Comparison of ENCODE assay signal across 23 cellular contexts in genomic region chr2:119674711-119675500, GRCh38. TPM values are rescaled to one million over a fixed set of nuclear protein-coding genes. Genes with fewer than 3 reads are reported as not detected.
DNase-seq lines count a peak whose midpoint lies in the region; ATAC-seq and TF ChIP-seq lines count a peak whose summit lies in the region.
"Had no signal": no experiment of that assay in that cellular context is flagged by ENCODE, and none has a peak within 500 bp of the region (broad histone marks: within the 10 kb centered on the region; RNA-seq: fewer than 3 reads in every experiment).

No MANE protein-coding gene starts in this region.

- no TSS peak for BruUV-seq in mammary epithelial cell (replicated peaks; lab: Mats Ljungman, UMichigan)
- BruUV-seq in MCF 10A (replicated peaks; lab: Mats Ljungman, UMichigan) = no TSS peak

- H3K27ac ChIP-seq in mammary epithelial cell (ENCODE audit: insufficient read depth, low read depth, low read length) = no peak overlapping the region
- peak overlapping the region in 1 of 2 donors; percentile 32 for H3K27ac ChIP-seq in aorta (ENCODE audit: low read depth in 1 of 2, low read length in 2 of 2)
- H3K27ac ChIP-seq: HL-60, VCaP had no signal

- no peaks in the 10 kb centered on the region for H3K27me3 ChIP-seq in mammary epithelial cell (ENCODE audit: insufficient read depth, low read length)
- H3K27me3 ChIP-seq in aorta (ENCODE audit: control insufficient read depth in 1 of 2, insufficient read depth in 2 of 2, low read length in 1 of 2) = no peaks in the 10 kb centered on the region
- H3K27me3 ChIP-seq: ascending aorta had no signal

- intact Hi-C loops in mammary epithelial cell (cut with micrococcal nuclease) (no loop called here), MCF 10A (cut with micrococcal nuclease) (no loop called here), aorta (cut with DNase I) (no loop called here)

- CTCF ChIA-PET in mammary epithelial cell (lab: Charles Lee; ENCODE audit: low non-redundant PET) = no interaction called here
- CTCF ChIA-PET in MCF 10A (lab: Yijun Ruan, JAX) = interaction anchor here (0.8 to 1.5 kb wide), 3 partner anchors 14 to 393 kb away, joined by 3 to 4 read pairs (median 3); no protein-coding TSS in a partner anchor

- H3K9me3 ChIP-seq in mammary epithelial cell (replicated peaks; ENCODE audit: insufficient read depth, low read length) (no peaks in the 10 kb centered on the region), aorta (ENCODE audit: control insufficient read depth, low read length) (no peaks in the 10 kb centered on the region)
- H3K9me3 ChIP-seq: ascending aorta had no signal

- no peaks in the 10 kb centered on the region for H4K20me1 ChIP-seq in mammary epithelial cell (ENCODE audit: insufficient read depth, low read length)

- H3K36me3 ChIP-seq in mammary epithelial cell (ENCODE audit: insufficient read depth, low read length) = no peaks in the 10 kb centered on the region
- no peaks in the 10 kb centered on the region for H3K36me3 ChIP-seq in aorta (ENCODE audit: control insufficient read depth in 1 of 2, insufficient read depth in 2 of 2, low read length in 1 of 2)
- H3K36me3 ChIP-seq: ascending aorta had no signal

- peak in 1 of 2 donors; percentile 5 for TF ChIP-seq CTCF in mammary epithelial cell (conservative IDR thresholded peaks at IDR 0.05 in 1 of 2, IDR thresholded peaks at IDR 0.05 in 1 of 2; ENCODE audit: extremely low read depth in 1 of 2, insufficient read depth in 1 of 2, low read depth in 1 of 2, low read length in 2 of 2)
- TF ChIP-seq CTCF in MCF 10A (IDR thresholded peaks at IDR 0.05; ENCODE audit: unreplicated experiment) = no peak
- TF ChIP-seq CTCF in chondrocyte (IDR thresholded peaks at IDR 0.05) = peak; percentile 26

- no peak overlapping the region for H3K27ac Mint-ChIP-seq in MCF 10A (ENCODE audit: low read depth, unreplicated experiment)
- no peak overlapping the region for H3K27ac Mint-ChIP-seq in chondrocyte (ENCODE audit: unreplicated experiment)
- H3K27ac Mint-ChIP-seq: activated CD8-positive, alpha-beta T cell treated with anti-CD3 and anti-CD28 coated beads for 36 hours; activated naive CD4-positive, alpha-beta T cell treated with anti-CD3 and anti-CD28 coated beads for 36 hours; activated T-cell treated with anti-CD3 and anti-CD28 coated beads, Interleukin-2, amount 50 U/mL, for 24 hours; CD4-positive, alpha-beta T cell; effector memory CD8-positive, alpha-beta T cell; HFFc6 had no signal

- DNase-seq in mammary epithelial cell (no peak), MCF 10A (ENCODE audit: unreplicated experiment) (no peak), chondrocyte (ENCODE audit: low spot score) (no peak), occipital lobe (lab: John Stamatoyannopoulos, UW) (peak; percentile 45), aorta (peak in 1 of 2 donors; percentile 75), NCI-H82 treated with DMSO at 0.1 percent for 48 hours (lab: John Stamatoyannopoulos, UW; ENCODE audit: unreplicated experiment) (no peak)
- DNase-seq: activated CD8-positive, alpha-beta T cell treated with anti-CD3 and anti-CD28 coated beads for 36 hours; activated naive CD4-positive, alpha-beta T cell treated with anti-CD3 and anti-CD28 coated beads for 36 hours; activated T-cell treated with anti-CD3 and anti-CD28 coated beads, Interleukin-2, amount 50 U/mL, for 24 hours; CD4-positive, alpha-beta T cell; cerebellar nuclear complex; DMS79 treated with DMSO at 0.1 percent for 48 hours; effector memory CD8-positive, alpha-beta T cell; HFFc6; IMR-90; NCI-H1930; T-helper 1 cell had no signal

- no peak overlapping the region for H3K4me3 Mint-ChIP-seq in MCF 10A (ENCODE audit: unreplicated experiment)
- H3K4me3 Mint-ChIP-seq in chondrocyte (ENCODE audit: unreplicated experiment) = no peak overlapping the region
- H3K4me3 Mint-ChIP-seq: activated CD8-positive, alpha-beta T cell treated with anti-CD3 and anti-CD28 coated beads for 36 hours; activated naive CD4-positive, alpha-beta T cell treated with anti-CD3 and anti-CD28 coated beads for 36 hours; activated T-cell treated with anti-CD3 and anti-CD28 coated beads, Interleukin-2, amount 50 U/mL, for 24 hours; CD4-positive, alpha-beta T cell; effector memory CD8-positive, alpha-beta T cell; HFFc6 had no signal

- H3K4me1 ChIP-seq in mammary epithelial cell (ENCODE audit: insufficient read depth, low read length) (peaks cover 5% of the 10 kb centered on the region), aorta (ENCODE audit: control insufficient read depth in 1 of 2, insufficient read depth in 2 of 2, low read length in 2 of 2) (no peaks in the 10 kb centered on the region)

- in situ Hi-C loops in mammary epithelial cell (cut with MboI; ENCODE audit: low sequenced_read_pairs in 2 of 2) = loop anchor here in 1 of 2 donors (25.0 kb wide), 1 partner anchor 263 kb away; no protein-coding TSS in a partner anchor

- H3K9me3 Mint-ChIP-seq in MCF 10A (ENCODE audit: unreplicated experiment) = no peaks in the 10 kb centered on the region
- no peaks in the 10 kb centered on the region for H3K9me3 Mint-ChIP-seq in chondrocyte (ENCODE audit: low read depth)
- H3K9me3 Mint-ChIP-seq: activated CD8-positive, alpha-beta T cell treated with anti-CD3 and anti-CD28 coated beads for 36 hours; activated naive CD4-positive, alpha-beta T cell treated with anti-CD3 and anti-CD28 coated beads for 36 hours; activated T-cell treated with anti-CD3 and anti-CD28 coated beads, Interleukin-2, amount 50 U/mL, for 24 hours; CD4-positive, alpha-beta T cell; effector memory CD8-positive, alpha-beta T cell; HFFc6 had no signal

- POLR2A ChIA-PET in MCF 10A (lab: Yijun Ruan, JAX) = interaction anchor here (0.7 kb wide), 1 partner anchor 1179 kb away, joined by 5 read pairs; no protein-coding TSS in a partner anchor

- H3K4me1 Mint-ChIP-seq in MCF 10A (ENCODE audit: insufficient read depth, unreplicated experiment) (no peaks in the 10 kb centered on the region), chondrocyte (ENCODE audit: low read depth) (peaks cover 7% of the 10 kb centered on the region)

- H3K36me3 Mint-ChIP-seq in MCF 10A (ENCODE audit: insufficient read depth, unreplicated experiment) (peaks cover 10% of the 10 kb centered on the region), chondrocyte (ENCODE audit: low read depth) (no peaks in the 10 kb centered on the region)

- H3K9ac ChIP-seq in mammary epithelial cell (ENCODE audit: insufficient read depth, low read length) = no peak overlapping the region

- H3K4me2 ChIP-seq in mammary epithelial cell (ENCODE audit: insufficient read depth, low read depth, low read length) = no peak overlapping the region
- H3K4me2 ChIP-seq: smooth muscle cell had no signal

- H2AFZ ChIP-seq in mammary epithelial cell (ENCODE audit: low read depth, low read length) = peak overlapping the region; percentile 45

- H3K4me3 ChIP-seq in mammary epithelial cell (replicated peaks in 1 of 3; ENCODE audit: insufficient read depth in 1 of 3, low read depth in 2 of 3, low read length in 3 of 3) (no peak overlapping the region), aorta (ENCODE audit: low read length in 2 of 2) (no peak overlapping the region)
- H3K4me3 ChIP-seq: ascending aorta, smooth muscle cell had no signal

- peaks cover 9% of the 10 kb centered on the region for H3K79me2 ChIP-seq in mammary epithelial cell (ENCODE audit: insufficient read depth, low read length)

- H3K27me3 Mint-ChIP-seq in MCF 10A (ENCODE audit: insufficient read depth, unreplicated experiment) = no peaks in the 10 kb centered on the region
- no peaks in the 10 kb centered on the region for H3K27me3 Mint-ChIP-seq in chondrocyte (ENCODE audit: low read depth)
- H3K27me3 Mint-ChIP-seq: activated CD8-positive, alpha-beta T cell treated with anti-CD3 and anti-CD28 coated beads for 36 hours; activated T-cell treated with anti-CD3 and anti-CD28 coated beads, Interleukin-2, amount 50 U/mL, for 24 hours; CD4-positive, alpha-beta T cell; effector memory CD8-positive, alpha-beta T cell had no signal

- 21% methylated on average over 9 of the region's 10 CpGs for WGBS in mammary epithelial cell (ENCODE audit: low coverage, missing lambda C conversion rate)
- WGBS in aorta, 2 donors = 26% methylated on average over 10 of the region's 10 CpGs

- dilution Hi-C loops in mammary epithelial cell (cut with HindIII; ENCODE audit: low sequenced_read_pairs) = no loop called here

- ATAC-seq in aorta (ENCODE audit: low FRiP score) (peak; percentile 67), HG03135 (IDR thresholded peaks at IDR 0.05; ENCODE audit: unreplicated experiment) (no peak), HG03280 (IDR thresholded peaks at IDR 0.05; ENCODE audit: unreplicated experiment) (no peak)
- ATAC-seq: activated CD8-positive, alpha-beta T cell treated with anti-CD3 and anti-CD28 coated beads for 36 hours; effector memory CD8-positive, alpha-beta T cell had no signal

RNA-seq across cellular contexts. Expression of gene TMEM177, which starts 4.1 kb away (rescaled TPM):
- total RNA-seq in mammary epithelial cell (10 to 100 TPM; 11.7 to 13.3 TPM), MCF 10A (2022) (13.3 and 16.8 TPM in 2 replicates), chondrocyte (6.8 to 7.8 TPM (median 7.0 TPM) in 3 replicates), occipital lobe (15.9 TPM), aorta (1 to 10 TPM; 5.8 to 6.0 TPM)
- polyA plus RNA-seq in mammary epithelial cell (21.9 TPM), aorta (1 to 10 TPM; 3.2 to 8.1 TPM)
- 12.2 TPM for polyA minus RNA-seq in mammary epithelial cell
- total RNA-seq: ascending aorta had no signal
